ENCODE assay signal across 1 cellular context in the genomic region with DNA sequence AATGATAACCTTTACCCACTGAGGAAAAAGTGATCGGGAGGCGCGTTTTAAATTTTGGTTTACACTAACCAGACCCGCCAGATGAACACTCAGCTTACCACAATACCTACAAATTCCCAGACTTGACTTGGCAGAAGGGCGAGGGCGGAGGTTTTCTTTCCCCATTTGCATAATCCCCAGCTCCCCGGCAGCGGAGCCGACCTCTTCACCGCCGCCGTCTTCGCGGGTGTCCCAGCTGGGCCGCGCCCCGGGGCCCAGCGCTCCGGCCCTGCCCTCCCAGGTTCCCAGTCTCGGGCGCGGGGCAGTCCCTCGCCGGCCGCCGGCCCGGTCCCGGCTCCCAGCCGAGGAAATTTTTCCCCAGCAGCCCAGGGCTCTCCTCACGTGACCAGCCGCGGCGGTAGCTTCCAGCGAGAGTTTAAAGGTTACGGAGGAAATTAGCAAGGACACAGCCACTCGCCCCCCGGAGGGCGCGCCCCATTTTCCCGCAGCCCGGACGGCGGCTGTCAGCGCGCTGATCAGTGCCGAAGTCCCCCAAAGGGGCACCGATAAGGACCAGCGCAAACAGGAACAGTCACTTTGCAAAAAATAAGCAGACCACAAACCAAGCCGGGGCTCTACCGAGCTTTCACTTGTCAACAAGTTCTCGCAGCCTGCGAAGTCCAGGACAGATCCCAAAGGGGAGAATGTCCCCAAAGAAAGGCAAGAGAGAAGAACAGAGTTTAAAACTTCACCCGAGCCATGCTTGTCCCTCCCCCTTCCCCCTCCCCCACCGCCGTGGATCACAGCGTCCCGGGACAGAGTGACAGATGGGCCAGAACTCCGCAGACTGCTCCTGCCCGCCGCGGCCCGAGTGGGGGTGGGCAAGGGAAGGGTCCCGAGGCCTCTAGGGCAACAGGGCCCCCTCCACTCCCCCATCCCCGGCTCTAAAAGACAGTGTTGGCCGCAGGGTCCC.
TF ChIP-seq lines count a peak whose summit lies in the region.

No MANE protein-coding gene starts in this region.

TF ChIP-seq in HEK293, 187 proteins besides CTCF, POLR2A, EP300 and RAD21 (continued from another document):
- TF ChIP-seq, protein P1, sequence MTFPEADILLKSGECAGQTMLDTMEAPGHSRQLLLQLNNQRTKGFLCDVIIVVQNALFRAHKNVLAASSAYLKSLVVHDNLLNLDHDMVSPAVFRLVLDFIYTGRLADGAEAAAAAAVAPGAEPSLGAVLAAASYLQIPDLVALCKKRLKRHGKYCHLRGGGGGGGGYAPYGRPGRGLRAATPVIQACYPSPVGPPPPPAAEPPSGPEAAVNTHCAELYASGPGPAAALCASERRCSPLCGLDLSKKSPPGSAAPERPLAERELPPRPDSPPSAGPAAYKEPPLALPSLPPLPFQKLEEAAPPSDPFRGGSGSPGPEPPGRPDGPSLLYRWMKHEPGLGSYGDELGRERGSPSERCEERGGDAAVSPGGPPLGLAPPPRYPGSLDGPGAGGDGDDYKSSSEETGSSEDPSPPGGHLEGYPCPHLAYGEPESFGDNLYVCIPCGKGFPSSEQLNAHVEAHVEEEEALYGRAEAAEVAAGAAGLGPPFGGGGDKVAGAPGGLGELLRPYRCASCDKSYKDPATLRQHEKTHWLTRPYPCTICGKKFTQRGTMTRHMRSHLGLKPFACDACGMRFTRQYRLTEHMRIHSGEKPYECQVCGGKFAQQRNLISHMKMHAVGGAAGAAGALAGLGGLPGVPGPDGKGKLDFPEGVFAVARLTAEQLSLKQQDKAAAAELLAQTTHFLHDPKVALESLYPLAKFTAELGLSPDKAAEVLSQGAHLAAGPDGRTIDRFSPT (tag by site-specific recombination; IDR thresholded peaks at IDR 0.05): no peak
- TF ChIP-seq ZBTB20 (tag by site-specific recombination; IDR thresholded peaks at IDR 0.05) (peak; percentile 61), ZNF843 (tag by site-specific recombination; IDR thresholded peaks at IDR 0.05) (no peak), ZNF398 (tag by site-specific recombination; IDR thresholded peaks at IDR 0.05) (no peak), ZNF248 (tag by site-specific recombination; IDR thresholded peaks at IDR 0.05) (no peak), ZNF654 (tag by site-specific recombination; IDR thresholded peaks at IDR 0.05; ENCODE audit: low read depth) (no peak), ZEB2 (tag by site-specific recombination; IDR thresholded peaks at IDR 0.05) (no peak), ZNF660 (tag by site-specific recombination; IDR thresholded peaks at IDR 0.05) (0 out of 2 replicates have a peak, but pooled peaks have one; percentile 24), ZNF623 (tag by site-specific recombination; IDR thresholded peaks at IDR 0.05) (no peak), TRIM28 (IDR thresholded peaks at IDR 0.05; ENCODE audit: borderline replicate concordance, low read length) (no peak), YY2 (tag by site-specific recombination; IDR thresholded peaks at IDR 0.05) (no peak), REPIN1 (tag by site-specific recombination; IDR thresholded peaks at IDR 0.05; ENCODE audit: low read depth) (no peak)
- TF ChIP-seq, protein P2, sequence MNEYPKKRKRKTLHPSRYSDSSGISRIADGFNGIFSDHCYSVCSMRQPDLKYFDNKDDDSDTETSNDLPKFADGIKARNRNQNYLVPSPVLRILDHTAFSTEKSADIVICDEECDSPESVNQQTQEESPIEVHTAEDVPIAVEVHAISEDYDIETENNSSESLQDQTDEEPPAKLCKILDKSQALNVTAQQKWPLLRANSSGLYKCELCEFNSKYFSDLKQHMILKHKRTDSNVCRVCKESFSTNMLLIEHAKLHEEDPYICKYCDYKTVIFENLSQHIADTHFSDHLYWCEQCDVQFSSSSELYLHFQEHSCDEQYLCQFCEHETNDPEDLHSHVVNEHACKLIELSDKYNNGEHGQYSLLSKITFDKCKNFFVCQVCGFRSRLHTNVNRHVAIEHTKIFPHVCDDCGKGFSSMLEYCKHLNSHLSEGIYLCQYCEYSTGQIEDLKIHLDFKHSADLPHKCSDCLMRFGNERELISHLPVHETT (tag by site-specific recombination; IDR thresholded peaks at IDR 0.05): no peak
- TF ChIP-seq, protein P3, sequence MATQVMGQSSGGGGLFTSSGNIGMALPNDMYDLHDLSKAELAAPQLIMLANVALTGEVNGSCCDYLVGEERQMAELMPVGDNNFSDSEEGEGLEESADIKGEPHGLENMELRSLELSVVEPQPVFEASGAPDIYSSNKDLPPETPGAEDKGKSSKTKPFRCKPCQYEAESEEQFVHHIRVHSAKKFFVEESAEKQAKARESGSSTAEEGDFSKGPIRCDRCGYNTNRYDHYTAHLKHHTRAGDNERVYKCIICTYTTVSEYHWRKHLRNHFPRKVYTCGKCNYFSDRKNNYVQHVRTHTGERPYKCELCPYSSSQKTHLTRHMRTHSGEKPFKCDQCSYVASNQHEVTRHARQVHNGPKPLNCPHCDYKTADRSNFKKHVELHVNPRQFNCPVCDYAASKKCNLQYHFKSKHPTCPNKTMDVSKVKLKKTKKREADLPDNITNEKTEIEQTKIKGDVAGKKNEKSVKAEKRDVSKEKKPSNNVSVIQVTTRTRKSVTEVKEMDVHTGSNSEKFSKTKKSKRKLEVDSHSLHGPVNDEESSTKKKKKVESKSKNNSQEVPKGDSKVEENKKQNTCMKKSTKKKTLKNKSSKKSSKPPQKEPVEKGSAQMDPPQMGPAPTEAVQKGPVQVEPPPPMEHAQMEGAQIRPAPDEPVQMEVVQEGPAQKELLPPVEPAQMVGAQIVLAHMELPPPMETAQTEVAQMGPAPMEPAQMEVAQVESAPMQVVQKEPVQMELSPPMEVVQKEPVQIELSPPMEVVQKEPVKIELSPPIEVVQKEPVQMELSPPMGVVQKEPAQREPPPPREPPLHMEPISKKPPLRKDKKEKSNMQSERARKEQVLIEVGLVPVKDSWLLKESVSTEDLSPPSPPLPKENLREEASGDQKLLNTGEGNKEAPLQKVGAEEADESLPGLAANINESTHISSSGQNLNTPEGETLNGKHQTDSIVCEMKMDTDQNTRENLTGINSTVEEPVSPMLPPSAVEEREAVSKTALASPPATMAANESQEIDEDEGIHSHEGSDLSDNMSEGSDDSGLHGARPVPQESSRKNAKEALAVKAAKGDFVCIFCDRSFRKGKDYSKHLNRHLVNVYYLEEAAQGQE (tag by site-specific recombination; IDR thresholded peaks at IDR 0.05): no peak
